Comparison of ENCODE assay signal across 22 cellular contexts in the genomic region with DNA sequence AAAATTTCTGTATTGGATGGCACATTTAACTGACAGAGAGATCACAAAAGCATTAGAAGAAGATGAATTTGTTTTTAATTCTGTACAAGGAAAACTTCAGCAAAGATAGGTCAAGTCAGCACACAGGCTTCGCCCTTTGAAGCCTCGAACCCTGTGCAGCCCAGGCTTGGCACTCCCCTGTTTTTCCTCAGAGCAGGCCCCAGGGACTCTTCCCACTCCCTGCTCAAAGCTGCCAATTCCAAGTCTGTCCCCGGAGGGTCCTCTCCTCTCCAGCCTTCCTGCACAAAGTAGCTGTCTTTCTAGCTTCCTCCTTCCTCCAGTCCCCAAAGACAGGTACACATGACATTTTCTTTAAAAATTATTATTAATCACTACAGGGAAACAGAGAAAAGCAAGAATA.
"Had no signal": no experiment of that assay in that cellular context is flagged by ENCODE, and none has a peak within 500 bp of the region (broad histone marks: within the 10 kb centered on the region; RNA-seq: fewer than 3 reads in every experiment).

No MANE protein-coding gene starts in this region.

- H3K27me3 ChIP-seq: heart right ventricle, right atrium auricular region, sigmoid colon, stomach, transverse colon had no signal

- H3K36me3 Mint-ChIP-seq: naive thymus-derived CD4-positive, alpha-beta T cell had no signal

- DNase-seq: effector CD8-positive, alpha-beta T cell; heart right ventricle; hypothalamus; left colon; left ventricle myocardium superior; mesenchymal stem cell; naive thymus-derived CD4-positive, alpha-beta T cell; nucleus accumbens; ovary; sigmoid colon; stimulated activated CD4-positive, alpha-beta T cell treated with anti-CD3 and anti-CD28 coated beads, Interleukin-2, amount 100 ng/mL, for 24 hours; stimulated activated CD4-positive, alpha-beta T cell treated with anti-CD3 and anti-CD28 coated beads, Interleukin-4, amount 100 ng/mL, for 4 hours; stimulated activated naive CD4-positive, alpha-beta T cell; stomach; substantia nigra; transverse colon had no signal

- H3K36me3 ChIP-seq: heart right ventricle, ovary, right atrium auricular region, sigmoid colon, stomach, thoracic aorta, transverse colon had no signal

- H3K4me1 ChIP-seq: heart right ventricle, right atrium auricular region, sigmoid colon, stomach, transverse colon had no signal

- H3K4me3 ChIP-seq: coronary artery, heart right ventricle, lung, ovary, right atrium auricular region, sigmoid colon, skin epidermis, stomach, thoracic aorta, transverse colon had no signal

- H3K9me3 ChIP-seq: ovary, right atrium auricular region, sigmoid colon, thoracic aorta had no signal

- ATAC-seq: esophagus mucosa; heart right ventricle; left colon; left ventricle myocardium superior; naive thymus-derived CD4-positive, alpha-beta T cell had no signal

- H3K27ac ChIP-seq: coronary artery, heart right ventricle, ovary, right atrium auricular region, sigmoid colon, skin epidermis, stomach, thoracic aorta, transverse colon had no signal

- H3K4me3 Mint-ChIP-seq: naive thymus-derived CD4-positive, alpha-beta T cell had no signal

- H3K4me1 Mint-ChIP-seq: naive thymus-derived CD4-positive, alpha-beta T cell had no signal
